In the genomic region with DNA sequence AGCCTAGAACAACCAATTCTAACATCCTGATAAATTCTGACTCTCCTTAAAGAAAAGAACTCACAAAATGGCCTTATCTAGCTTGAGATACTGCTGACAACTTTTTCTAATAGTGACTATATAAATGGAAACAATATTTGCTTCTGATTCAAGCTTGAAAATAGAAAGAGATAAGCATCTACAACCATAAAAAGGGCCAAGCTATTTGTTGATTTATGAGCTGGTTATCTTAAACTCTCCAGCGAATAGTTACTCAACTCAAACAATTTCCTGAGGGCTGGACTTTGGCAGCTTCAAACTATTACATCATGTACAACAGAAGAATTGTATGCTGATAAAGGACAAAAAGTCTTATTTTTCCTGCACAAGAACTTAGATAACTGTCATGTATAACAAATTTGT, we compare ENCODE assay signal across 1 cellular context.
TF ChIP-seq lines count a peak whose summit lies in the region.

No MANE protein-coding gene starts in this region.

TF ChIP-seq in HepG2, 621 proteins besides CTCF, POLR2A, EP300 and RAD21 (continued from another document and continues in another):
- TF ChIP-seq, protein P1, sequence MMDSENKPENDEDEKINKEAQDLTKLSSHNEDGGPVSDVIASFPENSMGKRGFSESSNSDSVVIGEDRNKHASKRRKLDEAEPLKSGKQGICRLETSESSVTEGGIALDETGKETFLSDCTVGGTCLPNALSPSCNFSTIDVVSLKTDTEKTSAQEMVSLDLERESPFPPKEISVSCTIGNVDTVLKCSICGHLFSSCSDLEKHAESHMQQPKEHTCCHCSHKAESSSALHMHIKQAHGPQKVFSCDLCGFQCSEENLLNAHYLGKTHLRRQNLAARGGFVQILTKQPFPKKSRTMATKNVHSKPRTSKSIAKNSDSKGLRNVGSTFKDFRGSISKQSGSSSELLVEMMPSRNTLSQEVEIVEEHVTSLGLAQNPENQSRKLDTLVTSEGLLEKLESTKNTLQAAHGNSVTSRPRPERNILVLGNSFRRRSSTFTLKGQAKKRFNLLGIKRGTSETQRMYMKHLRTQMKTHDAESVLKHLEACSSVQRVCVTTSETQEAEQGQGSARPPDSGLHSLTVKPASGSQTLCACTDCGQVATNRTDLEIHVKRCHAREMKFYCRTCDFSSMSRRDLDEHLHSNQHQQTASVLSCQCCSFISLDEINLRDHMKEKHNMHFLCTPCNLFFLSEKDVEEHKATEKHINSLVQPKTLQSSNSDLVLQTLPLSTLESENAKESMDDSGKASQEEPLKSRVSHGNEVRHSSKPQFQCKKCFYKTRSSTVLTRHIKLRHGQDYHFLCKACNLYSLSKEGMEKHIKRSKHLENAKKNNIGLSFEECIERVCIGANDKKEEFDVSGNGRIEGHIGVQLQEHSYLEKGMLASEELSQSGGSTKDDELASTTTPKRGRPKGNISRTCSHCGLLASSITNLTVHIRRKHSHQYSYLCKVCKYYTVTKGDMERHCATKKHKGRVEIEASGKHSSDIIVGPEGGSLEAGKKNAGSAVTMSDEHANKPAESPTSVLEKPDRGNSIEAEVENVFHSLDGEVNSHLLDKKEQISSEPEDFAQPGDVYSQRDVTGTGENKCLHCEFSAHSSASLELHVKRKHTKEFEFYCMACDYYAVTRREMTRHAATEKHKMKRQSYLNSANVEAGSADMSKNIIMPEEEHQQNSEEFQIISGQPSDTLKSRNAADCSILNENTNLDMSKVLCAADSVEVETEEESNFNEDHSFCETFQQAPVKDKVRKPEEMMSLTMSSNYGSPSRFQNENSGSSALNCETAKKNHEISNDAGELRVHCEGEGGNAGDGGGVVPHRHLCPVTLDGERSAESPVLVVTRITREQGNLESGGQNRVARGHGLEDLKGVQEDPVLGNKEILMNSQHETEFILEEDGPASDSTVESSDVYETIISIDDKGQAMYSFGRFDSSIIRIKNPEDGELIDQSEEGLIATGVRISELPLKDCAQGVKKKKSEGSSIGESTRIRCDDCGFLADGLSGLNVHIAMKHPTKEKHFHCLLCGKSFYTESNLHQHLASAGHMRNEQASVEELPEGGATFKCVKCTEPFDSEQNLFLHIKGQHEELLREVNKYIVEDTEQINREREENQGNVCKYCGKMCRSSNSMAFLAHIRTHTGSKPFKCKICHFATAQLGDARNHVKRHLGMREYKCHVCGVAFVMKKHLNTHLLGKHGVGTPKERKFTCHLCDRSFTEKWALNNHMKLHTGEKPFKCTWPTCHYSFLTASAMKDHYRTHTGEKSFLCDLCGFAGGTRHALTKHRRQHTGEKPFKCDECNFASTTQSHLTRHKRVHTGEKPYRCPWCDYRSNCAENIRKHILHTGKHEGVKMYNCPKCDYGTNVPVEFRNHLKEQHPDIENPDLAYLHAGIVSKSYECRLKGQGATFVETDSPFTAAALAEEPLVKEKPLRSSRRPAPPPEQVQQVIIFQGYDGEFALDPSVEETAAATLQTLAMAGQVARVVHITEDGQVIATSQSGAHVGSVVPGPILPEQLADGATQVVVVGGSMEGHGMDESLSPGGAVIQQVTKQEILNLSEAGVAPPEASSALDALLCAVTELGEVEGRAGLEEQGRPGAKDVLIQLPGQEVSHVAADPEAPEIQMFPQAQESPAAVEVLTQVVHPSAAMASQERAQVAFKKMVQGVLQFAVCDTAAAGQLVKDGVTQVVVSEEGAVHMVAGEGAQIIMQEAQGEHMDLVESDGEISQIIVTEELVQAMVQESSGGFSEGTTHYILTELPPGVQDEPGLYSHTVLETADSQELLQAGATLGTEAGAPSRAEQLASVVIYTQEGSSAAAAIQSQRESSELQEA (CRISPR knock-in tag; IDR thresholded peaks at IDR 0.05; ENCODE audit: not compliant biosample characterization) = no peak
- TF ChIP-seq MEF2D (CRISPR knock-in tag; IDR thresholded peaks at IDR 0.05) (0 out of 2 replicates have a peak, but pooled peaks have one; percentile 62), SMAD1 (CRISPR knock-in tag; IDR thresholded peaks at IDR 0.05; ENCODE audit: borderline replicate concordance, low read depth) (no peak), ZNF124 (CRISPR knock-in tag; IDR thresholded peaks at IDR 0.05) (no peak), CC2D1A (CRISPR knock-in tag; IDR thresholded peaks at IDR 0.05) (no peak), THRA (CRISPR knock-in tag; IDR thresholded peaks at IDR 0.05; ENCODE audit: borderline replicate concordance) (no peak), ZNF878 (CRISPR knock-in tag; IDR thresholded peaks at IDR 0.05) (no peak), ZNF776 (CRISPR knock-in tag; IDR thresholded peaks at IDR 0.05) (no peak), ZKSCAN1 (IDR thresholded peaks at IDR 0.05; ENCODE audit: low read length) (no peak), ELF1 (CRISPR knock-in tag; IDR thresholded peaks at IDR 0.05) (no peak), KLF13 (CRISPR knock-in tag; IDR thresholded peaks at IDR 0.05) (no peak), ZNF331 (CRISPR knock-in tag; IDR thresholded peaks at IDR 0.05) (peak; percentile 53; the same call in 1 of the 2 replicates), E2F1 (CRISPR knock-in tag; IDR thresholded peaks at IDR 0.05) (no peak), ARNT (IDR thresholded peaks at IDR 0.05) (no peak), RXRA (CRISPR knock-in tag; IDR thresholded peaks at IDR 0.05) (no peak), SP1 (IDR thresholded peaks at IDR 0.05) (no peak), SP1 (CRISPR knock-in tag; IDR thresholded peaks at IDR 0.05) (no peak), CBX2 (IDR thresholded peaks at IDR 0.05; ENCODE audit: low read depth, low read length) (no peak), CBX2 (CRISPR knock-in tag; IDR thresholded peaks at IDR 0.05; ENCODE audit: low read depth) (no peak), MYC (CRISPR knock-in tag; IDR thresholded peaks at IDR 0.05; ENCODE audit: borderline replicate concordance) (no peak), ZFAT (CRISPR knock-in tag; conservative IDR thresholded peaks at IDR 0.05) (no peak), ZNF577 (CRISPR knock-in tag; IDR thresholded peaks at IDR 0.05; ENCODE audit: borderline replicate concordance, low read depth) (no peak), ZNF788 (CRISPR knock-in tag; IDR thresholded peaks at IDR 0.05; ENCODE audit: borderline replicate concordance) (no peak), ZFYVE20 (CRISPR knock-in tag; IDR thresholded peaks at IDR 0.05; ENCODE audit: borderline replicate concordance, low read depth) (no peak), ZFP37 (CRISPR knock-in tag; IDR thresholded peaks at IDR 0.05; ENCODE audit: borderline replicate concordance) (no peak), EEA1 (CRISPR knock-in tag; IDR thresholded peaks at IDR 0.05; ENCODE audit: borderline replicate concordance) (no peak), HIVEP1 (CRISPR knock-in tag; IDR thresholded peaks at IDR 0.05) (no peak), ARID4A (CRISPR knock-in tag; IDR thresholded peaks at IDR 0.05; ENCODE audit: borderline replicate concordance) (no peak), TCF7 (IDR thresholded peaks at IDR 0.05; ENCODE audit: low read depth) (peak; percentile 67), AFF4 (CRISPR knock-in tag; IDR thresholded peaks at IDR 0.05) (no peak), ZNF101 (CRISPR knock-in tag; IDR thresholded peaks at IDR 0.05; ENCODE audit: borderline replicate concordance, low read depth) (no peak)
- TF ChIP-seq, protein P2, sequence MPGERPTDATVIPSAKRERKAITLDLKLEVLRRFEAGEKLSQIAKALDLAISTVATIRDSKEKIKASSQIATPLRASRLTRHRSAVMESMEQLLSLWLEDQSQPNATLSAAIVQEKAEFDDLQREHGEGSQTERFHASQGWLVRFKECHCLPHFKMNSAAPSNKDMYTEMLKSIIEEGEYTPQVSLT (CRISPR knock-in tag; IDR thresholded peaks at IDR 0.05; ENCODE audit: borderline replicate concordance, low read depth) = no peak
- TF ChIP-seq, protein P3, sequence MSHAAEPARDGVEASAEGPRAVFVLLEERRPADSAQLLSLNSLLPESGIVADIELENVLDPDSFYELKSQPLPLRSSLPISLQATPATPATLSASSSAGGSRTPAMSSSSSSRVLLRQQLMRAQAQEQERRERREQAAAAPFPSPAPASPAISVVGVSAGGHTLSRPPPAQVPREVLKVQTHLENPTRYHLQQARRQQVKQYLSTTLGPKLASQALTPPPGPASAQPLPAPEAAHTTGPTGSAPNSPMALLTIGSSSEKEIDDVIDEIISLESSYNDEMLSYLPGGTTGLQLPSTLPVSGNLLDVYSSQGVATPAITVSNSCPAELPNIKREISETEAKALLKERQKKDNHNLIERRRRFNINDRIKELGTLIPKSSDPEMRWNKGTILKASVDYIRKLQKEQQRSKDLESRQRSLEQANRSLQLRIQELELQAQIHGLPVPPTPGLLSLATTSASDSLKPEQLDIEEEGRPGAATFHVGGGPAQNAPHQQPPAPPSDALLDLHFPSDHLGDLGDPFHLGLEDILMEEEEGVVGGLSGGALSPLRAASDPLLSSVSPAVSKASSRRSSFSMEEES (CRISPR knock-in tag; IDR thresholded peaks at IDR 0.05) = 0 out of 2 replicates have a peak, but pooled peaks have one; percentile 28
